In genomic region chr4:101291198-101291597, GRCh38 we compare ENCODE assay signal across 21 cellular contexts. TPM values are rescaled to one million over a fixed set of nuclear protein-coding genes. Genes with fewer than 3 reads are reported as not detected.
DNase-seq lines count a peak whose midpoint lies in the region; ATAC-seq, FAIRE-seq and TF ChIP-seq lines count a peak whose summit lies in the region.
"Had no signal": no experiment of that assay in that cellular context is flagged by ENCODE, and none has a peak within 500 bp of the region (broad histone marks: within the 10 kb centered on the region; RNA-seq: fewer than 3 reads in every experiment).

No MANE protein-coding gene starts in this region.

- H2BK5ac ChIP-seq in neuronal stem cell (ENCODE audit: low read length) = no peak overlapping the region

- H4K20me1 ChIP-seq in GM12878 (ENCODE audit: control insufficient read depth, insufficient read depth) = no peaks in the 10 kb centered on the region

- H3K9ac ChIP-seq in GM12878 (ENCODE audit: control insufficient read depth, insufficient read depth, low read length) (no peak overlapping the region), neuronal stem cell (ENCODE audit: low read depth, low read length, poor library complexity) (no peak overlapping the region)

- WGBS in GM12878 (ENCODE audit: insufficient coverage, insufficient replicate concordance, low lambda C conversion rate, missing lambda C conversion rate) = 94% methylated on average over 1 of the region's 1 CpG
- no CpG with 5 or more reads among the region's 1 CpG for WGBS in neuronal stem cell (ENCODE audit: extremely low coverage in 2 of 2, insufficient read length in 2 of 2, insufficient replicate concordance in 1 of 2), 2 donors

- H3K4me1 ChIP-seq in GM12878 (ENCODE audit: control insufficient read depth, insufficient read depth, low read length) = no peaks in the 10 kb centered on the region
- H3K4me1 ChIP-seq in neuronal stem cell (ENCODE audit: control insufficient read depth in 2 of 2, insufficient read depth in 1 of 2, low read depth in 1 of 2, low read length in 2 of 2) = peaks cover 0 to 2% of the 10 kb centered on the region in 2 donors

- H2AK5ac ChIP-seq in neuronal stem cell (ENCODE audit: low read depth, low read length) = no peak overlapping the region

- H3K4me3 Mint-ChIP-seq in natural killer cell = no peak overlapping the region
- H3K4me3 Mint-ChIP-seq: CD8-positive, alpha-beta T cell had no signal

- H3K23ac ChIP-seq in neuronal stem cell (ENCODE audit: low read depth, low read length, poor library complexity) = no peak overlapping the region

- H3K4me3 ChIP-seq in AG10803 (ENCODE audit: low read length) = no peak overlapping the region
- H3K4me3 ChIP-seq in GM12878 = no peak overlapping the region
- no peak overlapping the region for H3K4me3 ChIP-seq in neuronal stem cell (ENCODE audit: low read length in 2 of 2)
- H3K4me3 ChIP-seq: PC-9 had no signal

- H2BK15ac ChIP-seq in neuronal stem cell (ENCODE audit: low read length) = no peak overlapping the region

- no peak overlapping the region for H3K18ac ChIP-seq in neuronal stem cell (ENCODE audit: low read length)

- no TSS peak for BruUV-seq in GM12878 (replicated peaks; lab: Mats Ljungman, UMichigan)

- in situ Hi-C loops in G401 (cut with HindIII; ENCODE audit: low sequenced_read_pairs) (no loop called here), GM12878 (cut with MboI) (no loop called here)

- TF ChIP-seq POLR2A in GM12878 (IDR thresholded peaks at IDR 0.05; ENCODE audit: low read depth, low read length) = no peak

- no peak overlapping the region for H3K4me2 ChIP-seq in GM12878 (ENCODE audit: control insufficient read depth, insufficient read depth)
- H3K4me2 ChIP-seq in neuronal stem cell (ENCODE audit: insufficient read depth, low read length, poor library complexity, severe bottlenecking) = no peak overlapping the region
- H3K4me2 ChIP-seq: PC-9 had no signal

- H2BK12ac ChIP-seq in neuronal stem cell (ENCODE audit: low read length) = no peak overlapping the region

- no peak overlapping the region for H3K4ac ChIP-seq in neuronal stem cell (ENCODE audit: low read length)

- no peaks in the 10 kb centered on the region for H3K27me3 Mint-ChIP-seq in natural killer cell (ENCODE audit: low read depth in 2 of 2)
- H3K27me3 Mint-ChIP-seq: IgD-negative memory B cell had no signal

- H3K79me1 ChIP-seq in neuronal stem cell (ENCODE audit: low read depth, low read length) = no peaks in the 10 kb centered on the region

- no peaks in the 10 kb centered on the region for H3K27me3 ChIP-seq in GM12878 (replicated peaks in 1 of 2; ENCODE audit: control insufficient read depth in 2 of 2, insufficient read depth in 2 of 2, low read length in 1 of 2)
- H3K27me3 ChIP-seq in neuronal stem cell (ENCODE audit: control insufficient read depth in 3 of 3, insufficient read depth in 3 of 3, low read depth in 1 of 3, low read length in 3 of 3) = no peaks in the 10 kb centered on the region

- CTCF ChIA-PET in GM12878 (lab: Yijun Ruan, JAX) = no interaction called here

- FAIRE-seq in GM12878 (lab: Jason Lieb, UNC) = peak; percentile 27
- FAIRE-seq: HTR-8/SVneo had no signal

- SMC1A ChIA-PET in GM12878 (lab: Charles Lee; ENCODE audit: uncharacterized antibody, unreplicated experiment) = interaction anchor here (1.3 to 1.9 kb wide), 2 partner anchors 9 to 10 kb away, joined by 3 to 7 read pairs; no protein-coding TSS in a partner anchor

- H3K36me3 ChIP-seq in GM12878 (ENCODE audit: control insufficient read depth in 2 of 2, insufficient read depth in 2 of 2, low read length in 1 of 2) (no peaks in the 10 kb centered on the region), neuronal stem cell (replicated peaks in 1 of 2; ENCODE audit: control insufficient read depth in 2 of 2, insufficient read depth in 2 of 2, low read length in 2 of 2) (no peaks in the 10 kb centered on the region)

- TF ChIP-seq CTCF in AG10803 (conservative IDR thresholded peaks at IDR 0.05; ENCODE audit: low read length) (no peak), GM12878 (IDR thresholded peaks at IDR 0.05 in 2 of 3, conservative IDR thresholded peaks at IDR 0.05 in 1 of 3; ENCODE audit: control insufficient read depth in 2 of 3, extremely low read depth in 1 of 3, insufficient read depth in 1 of 3, low read depth in 3 of 3, low read length in 3 of 3) (no peak), natural killer cell (IDR thresholded peaks at IDR 0.05) (no peak)

- H3K9me3 ChIP-seq in GM12878 (replicated peaks; ENCODE audit: control insufficient read depth, insufficient read depth, low read length) = no peaks in the 10 kb centered on the region
- no peaks in the 10 kb centered on the region for H3K9me3 ChIP-seq in neuronal stem cell (replicated peaks in 1 of 2; ENCODE audit: control insufficient read depth in 2 of 2, insufficient read depth in 1 of 2, low read depth in 1 of 2, low read length in 2 of 2)

- H2AFZ ChIP-seq in GM12878 (ENCODE audit: control insufficient read depth, low read depth, low read length) (no peak overlapping the region), neuronal stem cell (ENCODE audit: low read length) (no peak overlapping the region)
- H2AFZ ChIP-seq: PC-9 had no signal

- no peaks in the 10 kb centered on the region for H3K36me3 Mint-ChIP-seq in natural killer cell
- H3K36me3 Mint-ChIP-seq: CD8-positive, alpha-beta T cell; IgD-negative memory B cell had no signal

- peak overlapping the region in 1 of 2 donors; percentile 17 for H3K27ac Mint-ChIP-seq in natural killer cell
- H3K27ac Mint-ChIP-seq: CD8-positive, alpha-beta T cell had no signal

- H2BK120ac ChIP-seq in neuronal stem cell (ENCODE audit: low read depth, low read length) = no peak overlapping the region

- POLR2A ChIA-PET in GM12878 (lab: Charles Lee) = interaction anchor here (0.5 kb wide), 1 partner anchor 16 kb away, joined by 4 read pairs; no protein-coding TSS in a partner anchor

- no peaks in the 10 kb centered on the region for H3K79me2 ChIP-seq in GM12878 (ENCODE audit: control insufficient read depth, insufficient read depth, low read length)

- no peak overlapping the region for H4K91ac ChIP-seq in neuronal stem cell (ENCODE audit: low read depth, low read length, poor library complexity)

- peak; percentile 37 for DNase-seq in AG10803 (ENCODE audit: low read depth)
- peak; percentile 70 for DNase-seq in G401 (ENCODE audit: low spot score)
- DNase-seq in GM12878 (ENCODE audit: low read depth, low spot score) = no peak
- DNase-seq in left ventricle myocardium superior = no peak
- DNase-seq in Ammon's horn (ENCODE audit: low spot score) = no peak
- no peak for DNase-seq in neuronal stem cell (ENCODE audit: low spot score)
- no peak for DNase-seq in natural killer cell
- DNase-seq: CD8-positive, alpha-beta T cell; DND-41; GF-D8; HCEC 1CT; Kasumi-1; NCI-H1105 treated with DMSO at 0.1 percent for 48 hours; NCI-H187; NCI-H510A; NCI-H82; PC-9 had no signal

- no peak overlapping the region for H3K27ac ChIP-seq in GM12878 (ENCODE audit: control insufficient read depth, insufficient read depth)
- no peak overlapping the region for H3K27ac ChIP-seq in neuronal stem cell (replicated peaks; ENCODE audit: low read length)
- H3K27ac ChIP-seq: HL-60, PC-9 had no signal

- peaks cover 74 to 78% of the 10 kb centered on the region in 2 donors for H3K4me1 Mint-ChIP-seq in natural killer cell

- no peaks in the 10 kb centered on the region for H3K9me3 Mint-ChIP-seq in natural killer cell
- H3K9me3 Mint-ChIP-seq: CD8-positive, alpha-beta T cell; IgD-negative memory B cell had no signal

- H3K14ac ChIP-seq in neuronal stem cell (ENCODE audit: low read length) = no peak overlapping the region

- intact Hi-C loops in GM12878 (cut with micrococcal nuclease; ENCODE audit: unreplicated experiment) (no loop called here), left ventricle myocardium superior (cut with micrococcal nuclease) (no loop called here), natural killer cell (cut with micrococcal nuclease) (loop anchor here (5.0 kb wide), 1 partner anchor 126 kb away; no protein-coding TSS in a partner anchor)

- TF ChIP-seq RAD21 in GM12878 (IDR thresholded peaks at IDR 0.05; ENCODE audit: insufficient read depth, low read depth, low read length) = no peak

- RAD21 ChIA-PET in GM12878 (lab: Charles Lee; ENCODE audit: unreplicated experiment) = no interaction called here

- ATAC-seq in GM12878 (no peak), left ventricle myocardium superior (peak; percentile 51), natural killer cell (no peak), HG03108 (IDR thresholded peaks at IDR 0.05; ENCODE audit: unreplicated experiment) (no peak)
- ATAC-seq: CD8-positive, alpha-beta T cell had no signal

- no peak for TF ChIP-seq EP300 in GM12878 (IDR thresholded peaks at IDR 0.05; ENCODE audit: borderline replicate concordance in 1 of 2, control insufficient read depth in 1 of 2, low read depth in 2 of 2, low read length in 2 of 2)

- no peak overlapping the region for H4K8ac ChIP-seq in neuronal stem cell (ENCODE audit: low read depth, low read length)

TF ChIP-seq in GM12878, 131 proteins besides CTCF, POLR2A, EP300 and RAD21 (continues in another document):
- no peak for TF ChIP-seq CREB1 (IDR thresholded peaks at IDR 0.05; ENCODE audit: low read depth)
- no peak for TF ChIP-seq ZBED1 (IDR thresholded peaks at IDR 0.05; ENCODE audit: borderline replicate concordance)
- no peak for TF ChIP-seq MEF2B (IDR thresholded peaks at IDR 0.05; ENCODE audit: partially characterized antibody, poor library complexity, severe bottlenecking)
- no peak for TF ChIP-seq MYC (IDR thresholded peaks at IDR 0.05; ENCODE audit: insufficient read depth, insufficient read length, insufficient replicate concordance, low read length, severe bottlenecking)

RNA-seq across cellular contexts. Expression of gene PPP3CA, which starts 56.1 kb away (rescaled TPM):
- 0.06 and 0.75 TPM in 2 replicates for total RNA-seq in G401 (2014; rRNA removed; shearing (Covaris generic))
- total RNA-seq in GM12878 (2013; cell fraction: nucleolus; rRNA removed) = 1.9 and 2.2 TPM in 2 replicates
- total RNA-seq in GM12878 (2014; rRNA removed) (0.85 and 0.87 TPM in 2 replicates), GM12878 (2014; rRNA removed; fragmentation: Illumina TruSeq; extraction: Trizol) (0.98 and 2.0 TPM in 2 replicates), GM12878 (2021) (1.4 and 2.1 TPM in 2 replicates), left ventricle myocardium superior (20.1 TPM), natural killer cell (10 to 100 TPM; 53.1 to 73.1 (median 58.0) TPM)
- polyA plus RNA-seq in GM12878 (2011; ENCODE audit: low read depth) = 2.8 TPM
- polyA plus RNA-seq in GM12878 (2011; rRNA removed) (9.0 and 9.8 TPM in 2 replicates), GM12878 (2014; fragmentation: Illumina TruSeq; extraction: Trizol) (1.0 and 2.0 TPM in 2 replicates), GM12878 (2014; fragmentation: Nextera tagmentation; extraction: Ambion mirVana) (under 1 TPM; 0.60 to 0.75 TPM), GM12878 (2014; rRNA removed) (0.33 and 0.58 TPM in 2 replicates), GM12878 (2016; fragmentation: Nextera tagmentation; extraction: Ambion mirVana) (1 to 10 TPM; 1.1 to 1.2 TPM)
- polyA plus RNA-seq in GM12878 (2011; cell fraction: cytosol; rRNA removed) = 3.2 and 4.2 TPM in 2 replicates
- 3.6 and 5.0 TPM in 2 replicates for polyA plus RNA-seq in GM12878 (2011; cell fraction: nucleus; rRNA removed)
- polyA plus RNA-seq in GM12878 (2012) = 4.8 and 5.0 TPM in 2 replicates
- 13.2 and 19.0 TPM in 2 replicates for polyA minus RNA-seq in GM12878 (2011; rRNA and poly(A)+ RNA removed)
- polyA minus RNA-seq in GM12878 (2011; cell fraction: cytosol; rRNA and poly(A)+ RNA removed) = 6.4 and 10.1 TPM in 2 replicates
- 8.5 and 14.0 TPM in 2 replicates for polyA minus RNA-seq in GM12878 (2011; cell fraction: nucleus; rRNA and poly(A)+ RNA removed)
- 40.5 TPM for polyA plus RNA-seq in neuronal stem cell (2013, experiment 1 of 2)
- 43.8 TPM for polyA plus RNA-seq in neuronal stem cell (2013, experiment 2 of 2)

Comparison
In these comparisons a context has a peak if more than half of its experiments do, and no peak if none do; other contexts are left out.
1. DNase-seq: peak in AG10803 (single experiment) and G401 (single experiment); none in GM12878 (single experiment), left ventricle myocardium superior (single experiment), Ammon's horn (single experiment), neuronal stem cell (single experiment) and natural killer cell (single experiment).